Comparison of ENCODE assay signal across 1 cellular context in the genomic region with DNA sequence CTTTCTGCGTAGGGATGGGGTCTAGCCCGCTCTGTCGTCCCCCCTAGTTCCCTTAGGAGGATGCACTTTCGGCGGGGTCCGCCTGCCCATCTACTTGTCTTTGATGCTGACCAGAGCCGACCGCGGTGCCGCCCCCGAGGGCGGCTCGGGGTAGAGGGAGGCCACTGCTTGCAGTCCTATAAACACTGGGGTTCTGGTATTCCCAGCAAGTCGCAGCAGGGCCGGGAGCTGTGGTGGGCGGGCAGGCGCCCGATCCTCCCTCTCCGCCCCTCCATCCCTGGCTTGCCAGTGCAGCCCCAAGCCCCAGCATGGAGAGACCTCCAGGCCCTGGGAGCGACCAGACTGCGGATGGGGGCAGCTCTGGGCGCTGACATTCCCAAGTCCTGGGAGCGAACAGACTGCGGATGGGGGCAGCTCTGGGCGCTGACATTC.
TF ChIP-seq lines count a peak whose summit lies in the region.

No MANE protein-coding gene starts in this region.

TF ChIP-seq in HEK293, 187 proteins besides CTCF, POLR2A, EP300 and RAD21 (continued from another document):
- no peak for TF ChIP-seq ZNF692 (tag by site-specific recombination; IDR thresholded peaks at IDR 0.05)
- no peak for TF ChIP-seq ZNF404 (tag by site-specific recombination; IDR thresholded peaks at IDR 0.05)
- peak; percentile 60 for TF ChIP-seq SP2 (tag by site-specific recombination; IDR thresholded peaks at IDR 0.05)
- no peak for TF ChIP-seq ZNF585B (tag by site-specific recombination; IDR thresholded peaks at IDR 0.05)
